10 cellular contexts compared by ENCODE assay signal in genomic region chr10:22433875-22434274, GRCh38.
A peak's percentile ranks its signal among the peaks of the same experiment; 100 is the strongest.
DNase-seq lines count a peak whose midpoint lies in the region; ATAC-seq and TF ChIP-seq lines count a peak whose summit lies in the region.
"Had no signal": no experiment of that assay in that cellular context is flagged by ENCODE, and none has a peak within 500 bp of the region (broad histone marks: within the 10 kb centered on the region; RNA-seq: fewer than 3 reads in every experiment).

No MANE protein-coding gene starts in this region.

- intact Hi-C loops in CD14-positive monocyte (cut with micrococcal nuclease) = loop anchor here (10.0 kb wide), 5 partner anchors 59 to 429 kb away; partner anchors contain the start of genes SPAG6 (in 2 of the 2) and DNAJC1 (in 1 of the 2)
- intact Hi-C loops in tibial artery (cut with DNase I; ENCODE audit: low total_unique reads) = loop anchor here (10.0 kb wide), 4 partner anchors 89 to 919 kb away; partner anchors contain the start of genes DNAJC1 and SPAG6

- H3K9me3 Mint-ChIP-seq in CD14-positive monocyte = peaks cover 0 to 4% (median 0%) of the 10 kb centered on the region in 7 donors
- no peaks in the 10 kb centered on the region for H3K9me3 Mint-ChIP-seq in neural crest cell
- H3K9me3 Mint-ChIP-seq: activated naive CD4-positive, alpha-beta T cell treated with anti-CD3 and anti-CD28 coated beads, Interleukin-2, amount 50 U/mL, for 24 hours; H9 had no signal

- peak overlapping the region in 5 of 7 donors; percentile 56 to 82 (median 77) for H3K27ac Mint-ChIP-seq in CD14-positive monocyte
- H3K27ac Mint-ChIP-seq in neural crest cell (ENCODE audit: unreplicated experiment) = no peak overlapping the region
- H3K27ac Mint-ChIP-seq: activated naive CD4-positive, alpha-beta T cell treated with anti-CD3 and anti-CD28 coated beads, Interleukin-2, amount 50 U/mL, for 24 hours; H9 had no signal

- H3K27ac ChIP-seq in brain microvascular endothelial cell (peak overlapping the region; percentile 57), tibial artery (no peak overlapping the region)

- H3K27me3 Mint-ChIP-seq in CD14-positive monocyte (ENCODE audit: low read depth in 3 of 3) (peaks cover 13 to 35% (median 15%) of the 10 kb centered on the region in 3 donors), neural crest cell (ENCODE audit: low read depth) (peaks cover 5% of the 10 kb centered on the region)

- no peak for ATAC-seq in HG03280 (IDR thresholded peaks at IDR 0.05; ENCODE audit: unreplicated experiment)

- H3K36me3 ChIP-seq in brain microvascular endothelial cell (replicated peaks) = no peaks in the 10 kb centered on the region
- H3K36me3 ChIP-seq in tibial artery = no peaks in the 10 kb centered on the region

- H3K4me3 Mint-ChIP-seq in CD14-positive monocyte = no peak overlapping the region
- H3K4me3 Mint-ChIP-seq in neural crest cell = peak overlapping the region; percentile 7
- H3K4me3 Mint-ChIP-seq: activated naive CD4-positive, alpha-beta T cell treated with anti-CD3 and anti-CD28 coated beads, Interleukin-2, amount 50 U/mL, for 24 hours; H9 had no signal

- H3K4me3 ChIP-seq in brain microvascular endothelial cell (ENCODE audit: low read depth, low read length) = no peak overlapping the region
- no peak overlapping the region for H3K4me3 ChIP-seq in tibial artery

- no peaks in the 10 kb centered on the region for H3K27me3 ChIP-seq in brain microvascular endothelial cell (replicated peaks)
- H3K27me3 ChIP-seq in tibial artery = no peaks in the 10 kb centered on the region

- H3K4me1 Mint-ChIP-seq in CD14-positive monocyte (peaks cover 35% of the 10 kb centered on the region), neural crest cell (peaks cover 29% of the 10 kb centered on the region)

- H3K36me3 Mint-ChIP-seq in CD14-positive monocyte (peaks cover 0 to 3% of the 10 kb centered on the region in 2 donors), neural crest cell (ENCODE audit: low read depth) (no peaks in the 10 kb centered on the region)
- H3K36me3 Mint-ChIP-seq: activated naive CD4-positive, alpha-beta T cell treated with anti-CD3 and anti-CD28 coated beads, Interleukin-2, amount 50 U/mL, for 24 hours had no signal

- peaks cover 0 to 21% (median 11%) of the 10 kb centered on the region in 4 donors for H3K4me1 ChIP-seq in tibial artery

- no peaks in the 10 kb centered on the region for H3K9me3 ChIP-seq in tibial artery

- no peak for DNase-seq in CD14-positive monocyte (ENCODE audit: low spot score)
- peak; percentile 72 for DNase-seq in MV-4-11 (lab: John Stamatoyannopoulos, UW)
- peak; percentile 56 for DNase-seq in brain microvascular endothelial cell
- no peak for DNase-seq in neural crest cell (ENCODE audit: low read depth, low spot score)
- no peak for DNase-seq in tibial artery
- no peak for DNase-seq in NK-92 (lab: John Stamatoyannopoulos, UW; ENCODE audit: unreplicated experiment)
- no peak for DNase-seq in cerebellum (ENCODE audit: low spot score)
- DNase-seq: H9 had no signal

- TF ChIP-seq CTCF in CD14-positive monocyte (IDR thresholded peaks at IDR 0.05) (no peak), brain microvascular endothelial cell (IDR thresholded peaks at IDR 0.05; ENCODE audit: low read depth, low read length, missing control alignments) (no peak), neural crest cell (conservative IDR thresholded peaks at IDR 0.05) (no peak), tibial artery (IDR thresholded peaks at IDR 0.05) (no peak)

- in situ Hi-C loops in brain microvascular endothelial cell (cut with HindIII; ENCODE audit: low pct_ligation_motif_present, low sequenced_read_pairs) = no loop called here

Comparison
In these comparisons a context has a peak if more than half of its experiments do, and no peak if none do; other contexts are left out.
1. DNase-seq: peak in MV-4-11 (single experiment) and brain microvascular endothelial cell (single experiment); none in CD14-positive monocyte (single experiment), neural crest cell (single experiment), tibial artery (0 of 2), NK-92 (single experiment) and cerebellum (single experiment).